Comparison of ENCODE assay signal across 9 cellular contexts in the genomic region with DNA sequence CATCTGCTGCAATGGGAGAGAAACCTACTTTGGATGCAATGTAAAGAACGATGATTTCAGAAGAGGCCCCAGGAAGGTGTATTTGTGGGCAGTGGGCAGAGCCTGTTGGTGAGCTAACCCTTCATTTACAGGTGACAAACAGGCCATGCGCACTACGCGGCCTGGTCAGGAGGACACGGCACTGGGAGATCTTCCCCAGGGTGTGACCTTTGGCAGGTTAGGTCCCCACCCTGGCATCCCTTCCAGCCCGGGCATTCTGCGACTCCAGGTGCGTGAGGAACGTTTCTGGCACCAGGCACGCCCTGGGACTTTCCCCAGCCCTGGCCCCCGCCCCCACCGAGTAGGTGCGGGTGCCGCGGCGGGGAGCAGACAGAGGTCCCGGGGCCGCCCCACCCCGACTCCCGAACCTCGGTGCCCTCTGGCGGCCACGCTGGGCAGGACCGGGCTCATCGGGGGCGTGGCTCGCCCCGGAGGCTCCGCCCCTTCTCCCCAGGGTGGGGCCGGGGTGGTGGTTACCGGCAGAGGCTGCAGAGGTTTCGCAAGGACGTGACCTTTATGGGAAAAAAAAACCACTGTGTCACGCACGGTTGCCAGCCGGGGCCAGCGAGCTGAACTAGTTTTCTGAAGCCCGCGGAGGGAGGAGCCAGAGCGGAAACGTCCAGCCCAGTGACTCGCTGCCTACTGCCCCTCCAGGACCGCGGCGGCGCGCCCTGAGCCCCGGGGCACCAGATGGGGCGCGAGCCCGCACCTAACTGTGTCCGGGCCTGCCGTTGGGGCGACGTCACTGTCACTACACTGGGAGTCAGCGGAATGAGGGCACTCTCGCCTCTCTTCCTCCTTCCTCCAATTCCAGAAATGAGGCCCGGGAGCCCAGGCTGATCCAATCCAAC. TPM values are rescaled to one million over a fixed set of nuclear protein-coding genes. Genes with fewer than 3 reads are reported as not detected.
DNase-seq lines count a peak whose midpoint lies in the region; ATAC-seq and TF ChIP-seq lines count a peak whose summit lies in the region.
"Had no signal": no experiment of that assay in that cellular context is flagged by ENCODE, and none has a peak within 500 bp of the region (broad histone marks: within the 10 kb centered on the region; RNA-seq: fewer than 3 reads in every experiment).

No MANE protein-coding gene starts in this region.

- H3K4me1 ChIP-seq in PC-9 (replicated peaks; ENCODE audit: insufficient read depth) (no peaks in the 10 kb centered on the region), neutrophil (ENCODE audit: control insufficient read depth in 1 of 2, insufficient read depth in 1 of 2, low read depth in 1 of 2, low read length in 1 of 2) (peaks cover 25 to 28% of the 10 kb centered on the region in 2 experiments)

- H3K4me2 ChIP-seq in PC-9 = peak overlapping the region; percentile 63

- POLR2A ChIA-PET in PC-9 (lab: Charles Lee; ENCODE audit: unreplicated experiment) = interaction anchor here (0.7 kb wide), 2 partner anchors 49 to 179 kb away, joined by 3 read pairs; no protein-coding TSS in a partner anchor

- H3K27me3 ChIP-seq in PC-9 (ENCODE audit: insufficient read depth, low read depth) (no peaks in the 10 kb centered on the region), neutrophil (no peaks in the 10 kb centered on the region)

- H3K27ac Mint-ChIP-seq in CD14-positive monocyte = peak overlapping the region; percentile 97 to 99 (median 98)
- peak overlapping the region; percentile 89 for H3K27ac Mint-ChIP-seq in activated T-helper 2 cell treated with anti-CD3 and anti-CD28 coated beads, Interferon-gamma antibody, Interleukin-2, Interleukin-4, amounts not matched to agents 10 μg/mL and 5 μg/mL and 100 μg/mL, durations not matched to agents 14 hours and 24 hours and 36 hours

- H3K9me3 Mint-ChIP-seq in CD14-positive monocyte = peaks cover 0 to 8% (median 0%) of the 10 kb centered on the region in 7 donors
- H3K9me3 Mint-ChIP-seq in activated T-helper 2 cell treated with anti-CD3 and anti-CD28 coated beads, Interferon-gamma antibody, Interleukin-2, Interleukin-4, amounts not matched to agents 10 μg/mL and 5 μg/mL and 100 μg/mL, durations not matched to agents 14 hours and 24 hours and 36 hours = no peaks in the 10 kb centered on the region

- H3K36me3 Mint-ChIP-seq in CD14-positive monocyte = no peaks in the 10 kb centered on the region
- no peaks in the 10 kb centered on the region for H3K36me3 Mint-ChIP-seq in activated T-helper 2 cell treated with anti-CD3 and anti-CD28 coated beads, Interferon-gamma antibody, Interleukin-2, Interleukin-4, amounts not matched to agents 10 μg/mL and 5 μg/mL and 100 μg/mL, durations not matched to agents 14 hours and 24 hours and 36 hours (ENCODE audit: low read depth)

- intact Hi-C loops in CD14-positive monocyte (cut with micrococcal nuclease) = loop anchor here (5.0 kb wide), 1 partner anchor 110 kb away; the partner anchor contains the start of gene DDX3X (in 2 of the 2)
- intact Hi-C loops in PC-9 (cut with micrococcal nuclease; ENCODE audit: unreplicated experiment) = loop anchor here (1.0 to 5.0 kb wide), 4 partner anchors 61 to 165 kb away; no protein-coding TSS in a partner anchor
- intact Hi-C loops in activated T-helper 2 cell treated with anti-CD3 and anti-CD28 coated beads, Interferon-gamma antibody, Interleukin-2, Interleukin-4, amounts not matched to agents 10 μg/mL and 5 μg/mL and 100 μg/mL, durations not matched to agents 14 hours and 24 hours and 36 hours (cut with micrococcal nuclease) = loop anchor here (1.0 to 5.0 kb wide), 2 partner anchors 106 to 165 kb away; no protein-coding TSS in a partner anchor

- peak; percentile 62 for ATAC-seq in HG03378 (IDR thresholded peaks at IDR 0.05; ENCODE audit: unreplicated experiment)

- no peak overlapping the region for H2AFZ ChIP-seq in PC-9

- H3K79me2 ChIP-seq in PC-9 (ENCODE audit: low read depth) = no peaks in the 10 kb centered on the region

- H3K9me3 ChIP-seq in PC-9 (ENCODE audit: insufficient read depth, low read depth) = no peaks in the 10 kb centered on the region
- no peaks in the 10 kb centered on the region for H3K9me3 ChIP-seq in neutrophil

- peak; percentile 94 for DNase-seq in CD14-positive monocyte (ENCODE audit: low spot score)
- DNase-seq in PC-9 = peak; percentile 80 to 87
- peak; percentile 87 for DNase-seq in activated T-helper 2 cell treated with anti-CD3 and anti-CD28 coated beads, Interferon-gamma antibody, Interleukin-2, Interleukin-4, amounts not matched to agents 10 μg/mL and 5 μg/mL and 100 μg/mL, durations not matched to agents 14 hours and 24 hours and 36 hours (ENCODE audit: low spot score)
- DNase-seq in fibroblast of villous mesenchyme (ENCODE audit: low read depth) = peak; percentile 93
- peak; percentile 1 to 76 (median 36) for DNase-seq in substantia nigra (lab: John Stamatoyannopoulos, UW)

- H3K4me3 ChIP-seq in PC-9 (peak overlapping the region; percentile 36; the same call in 1 of the 2 replicates), fibroblast of villous mesenchyme (ENCODE audit: low read depth, low read length) (peak overlapping the region; percentile 43), neutrophil (ENCODE audit: low read depth in 1 of 2, low read length in 1 of 2) (peak overlapping the region; percentile 52 to 55)

- H3K27ac ChIP-seq in PC-9 (peak overlapping the region; percentile 65), neutrophil (peak overlapping the region; percentile 96), substantia nigra (ENCODE audit: low read depth, low read length, poor library complexity, severe bottlenecking) (peak overlapping the region; percentile 59)

- H3F3A ChIP-seq in PC-9 (ENCODE audit: insufficient read depth, low read depth) = no peaks in the 10 kb centered on the region

- H4K20me1 ChIP-seq in PC-9 (ENCODE audit: insufficient read depth) = no peaks in the 10 kb centered on the region

- H3K4me1 Mint-ChIP-seq in CD14-positive monocyte = peaks cover 14% of the 10 kb centered on the region
- peaks cover 9% of the 10 kb centered on the region for H3K4me1 Mint-ChIP-seq in activated T-helper 2 cell treated with anti-CD3 and anti-CD28 coated beads, Interferon-gamma antibody, Interleukin-2, Interleukin-4, amounts not matched to agents 10 μg/mL and 5 μg/mL and 100 μg/mL, durations not matched to agents 14 hours and 24 hours and 36 hours (ENCODE audit: low read depth)

- peak overlapping the region; percentile 72 to 86 for H3K4me3 Mint-ChIP-seq in CD14-positive monocyte
- H3K4me3 Mint-ChIP-seq in activated T-helper 2 cell treated with anti-CD3 and anti-CD28 coated beads, Interferon-gamma antibody, Interleukin-2, Interleukin-4, amounts not matched to agents 10 μg/mL and 5 μg/mL and 100 μg/mL, durations not matched to agents 14 hours and 24 hours and 36 hours (ENCODE audit: low read depth) = peak overlapping the region; percentile 62

- TF ChIP-seq CTCF in CD14-positive monocyte (IDR thresholded peaks at IDR 0.05) (peak; percentile 74), PC-9 (conservative IDR thresholded peaks at IDR 0.05) (peak; percentile 62), fibroblast of villous mesenchyme (IDR thresholded peaks at IDR 0.05; ENCODE audit: insufficient read depth, low read depth, low read length) (peak; percentile 55), neutrophil (IDR thresholded peaks at IDR 0.05) (peak; percentile 96)

- CTCF ChIA-PET in PC-9 (lab: Charles Lee) = interaction anchor here (0.7 kb wide), 1 partner anchor 82 kb away, joined by 4 read pairs; no protein-coding TSS in a partner anchor

- H3K27me3 Mint-ChIP-seq in CD14-positive monocyte (ENCODE audit: low read depth in 3 of 3) = peaks cover 0 to 12% (median 0%) of the 10 kb centered on the region in 3 donors
- no peaks in the 10 kb centered on the region for H3K27me3 Mint-ChIP-seq in activated T-helper 2 cell treated with anti-CD3 and anti-CD28 coated beads, Interferon-gamma antibody, Interleukin-2, Interleukin-4, amounts not matched to agents 10 μg/mL and 5 μg/mL and 100 μg/mL, durations not matched to agents 14 hours and 24 hours and 36 hours (ENCODE audit: low read depth)

- H3K9me2 ChIP-seq in PC-9 (ENCODE audit: insufficient read depth) = no peaks in the 10 kb centered on the region

- TF ChIP-seq POLR2A in GM19099 (IDR thresholded peaks at IDR 0.05; ENCODE audit: extremely low read depth, insufficient read length, low read depth) = peak; percentile 36

- BruUV-seq in PC-9 (replicated peaks; lab: Mats Ljungman, UMichigan) = no TSS peak

- H3K36me3 ChIP-seq in PC-9 (ENCODE audit: low read depth) (no peaks in the 10 kb centered on the region), neutrophil (no peaks in the 10 kb centered on the region)

RNA-seq across cellular contexts. Expression of gene NYX, which starts 5.0 kb away (rescaled TPM):
- not detected for polyA plus RNA-seq in CD14-positive monocyte
- total RNA-seq in PC-9 (2021) (not detected in 2 replicates), fibroblast of villous mesenchyme (not detected in 2 replicates)
- not detected in 2 replicates for total RNA-seq in activated T-helper 2 cell treated with anti-CD3 and anti-CD28 coated beads, Interferon-gamma antibody, Interleukin-2, Interleukin-4, amounts not matched to agents 10 μg/mL and 5 μg/mL and 100 μg/mL, durations not matched to agents 14 hours and 24 hours and 36 hours
- total RNA-seq: pulmonary artery endothelial cell had no signal

Comparison
In these comparisons a context has a peak if more than half of its experiments do, and no peak if none do; other contexts are left out.
1. Peak in every context shown above with its lines: DNase-seq, ATAC-seq, H3K4me3 ChIP-seq and H3K27ac ChIP-seq.
2. DNase-seq: peak in every context shown above with its lines; median percentile 94 in CD14-positive monocyte; 93 in fibroblast of villous mesenchyme; 87 in activated T-helper 2 cell treated with anti-CD3 and anti-CD28 coated beads, Interferon-gamma antibody, Interleukin-2, Interleukin-4, amounts not matched to agents 10 μg/mL and 5 μg/mL and 100 μg/mL, durations not matched to agents 14 hours and 24 hours and 36 hours; 84 in PC-9; 36 in substantia nigra.